In the genomic region with DNA sequence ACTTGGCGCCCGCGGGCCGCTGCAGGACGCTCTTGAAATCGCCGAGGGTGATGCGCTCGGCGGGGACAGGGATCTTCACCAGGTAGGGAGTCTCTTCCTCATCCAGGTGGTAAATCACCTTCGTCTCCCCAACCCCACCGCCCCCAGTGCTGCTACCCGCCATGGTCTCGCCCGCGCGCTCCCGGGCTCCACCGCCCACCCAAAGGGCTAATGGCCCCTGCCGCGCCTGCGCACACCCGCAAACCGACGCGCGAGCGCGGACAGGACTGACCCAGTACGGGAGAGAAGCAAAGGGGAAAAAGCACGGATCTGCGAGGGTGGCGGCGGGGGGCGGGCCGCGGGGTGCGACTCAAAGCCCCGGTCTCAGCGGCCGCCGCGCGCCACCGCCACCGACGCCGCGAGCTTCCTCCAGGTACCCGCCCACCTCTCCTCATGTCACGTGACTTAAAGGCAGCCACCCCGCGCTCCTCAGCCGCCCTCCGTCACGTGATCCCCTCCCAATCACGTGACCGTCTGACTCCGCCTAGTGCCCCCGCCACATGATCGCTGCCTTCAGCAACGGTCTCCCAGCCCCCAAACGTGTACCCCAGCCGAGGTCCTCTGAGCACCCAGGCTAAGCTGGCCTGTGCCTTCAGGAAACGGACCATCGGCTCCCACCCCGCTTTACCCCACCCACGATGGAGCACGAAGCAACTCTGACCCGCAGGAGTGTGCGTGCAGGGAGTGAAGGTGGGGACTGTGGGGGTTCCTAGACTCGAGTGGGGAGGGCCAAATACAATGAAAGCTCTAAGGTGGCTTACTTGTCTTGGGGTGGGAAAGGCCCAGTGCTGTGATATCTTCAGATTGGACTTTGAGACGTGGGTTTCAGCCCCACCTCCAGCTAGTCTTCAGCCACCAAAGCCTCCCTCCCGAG, we compare ENCODE assay signal across 1 cellular context.
TF ChIP-seq lines count a peak whose summit lies in the region.

DVL2 (minus strand) TSS at position 418 of the 913 bp plus-strand sequence; CDS start at position 163, 255 bp downstream.

TF ChIP-seq in HepG2, 621 proteins besides CTCF, POLR2A, EP300 and RAD21 (continued from another document and continues in another):
- TF ChIP-seq, protein P1, sequence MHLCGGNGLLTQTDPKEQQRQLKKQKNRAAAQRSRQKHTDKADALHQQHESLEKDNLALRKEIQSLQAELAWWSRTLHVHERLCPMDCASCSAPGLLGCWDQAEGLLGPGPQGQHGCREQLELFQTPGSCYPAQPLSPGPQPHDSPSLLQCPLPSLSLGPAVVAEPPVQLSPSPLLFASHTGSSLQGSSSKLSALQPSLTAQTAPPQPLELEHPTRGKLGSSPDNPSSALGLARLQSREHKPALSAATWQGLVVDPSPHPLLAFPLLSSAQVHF (CRISPR knock-in tag; IDR thresholded peaks at IDR 0.05), result peak; percentile 62
- TF ChIP-seq ZNF44 (CRISPR knock-in tag; IDR thresholded peaks at IDR 0.05) (no peak), RELA (CRISPR knock-in tag; IDR thresholded peaks at IDR 0.05) (no peak), GATAD2A (CRISPR knock-in tag; IDR thresholded peaks at IDR 0.05) (no peak; the same call in 1 of the 2 replicates), JARID2 (CRISPR knock-in tag; IDR thresholded peaks at IDR 0.05; ENCODE audit: insufficient replicate concordance) (peak; percentile 56), SAFB2 (CRISPR knock-in tag; IDR thresholded peaks at IDR 0.05; ENCODE audit: borderline replicate concordance, low read depth) (peak; percentile 98), ZMAT3 (CRISPR knock-in tag; conservative IDR thresholded peaks at IDR 0.05) (no peak; the same call in 1 of the 2 replicates), NFYC (CRISPR knock-in tag; IDR thresholded peaks at IDR 0.05) (peak; percentile 52; the same call in 1 of the 2 replicates), HOXA7 (CRISPR knock-in tag; IDR thresholded peaks at IDR 0.05) (no peak), GATAD1 (CRISPR knock-in tag; IDR thresholded peaks at IDR 0.05) (peak; percentile 97), RARG (CRISPR knock-in tag; IDR thresholded peaks at IDR 0.05; ENCODE audit: low read depth) (peak; percentile 60; the same call in 1 of the 2 replicates), TERF1 (CRISPR knock-in tag; IDR thresholded peaks at IDR 0.05) (no peak), NFRKB (IDR thresholded peaks at IDR 0.05) (no peak), ZNF761 (CRISPR knock-in tag; conservative IDR thresholded peaks at IDR 0.05) (no peak; the same call in 1 of the 2 replicates), ZNF749 (CRISPR knock-in tag; IDR thresholded peaks at IDR 0.05; ENCODE audit: borderline replicate concordance) (no peak), GATA4 (IDR thresholded peaks at IDR 0.05; ENCODE audit: borderline replicate concordance, low read depth) (no peak), ZNF337 (CRISPR knock-in tag; IDR thresholded peaks at IDR 0.05; ENCODE audit: borderline replicate concordance, low read depth) (peak; percentile 93), RXRB (CRISPR knock-in tag; IDR thresholded peaks at IDR 0.05; ENCODE audit: borderline replicate concordance) (peak; percentile 76; the same call in 1 of the 2 replicates), TAF1 (CRISPR knock-in tag; IDR thresholded peaks at IDR 0.05) (peak; percentile 73; the same call in 1 of the 2 replicates), ZNF839 (CRISPR knock-in tag; IDR thresholded peaks at IDR 0.05; ENCODE audit: borderline replicate concordance) (peak; percentile 81; the same call in 1 of the 2 replicates), MXD1 (CRISPR knock-in tag; IDR thresholded peaks at IDR 0.05) (no peak), ZNF136 (CRISPR knock-in tag; IDR thresholded peaks at IDR 0.05; ENCODE audit: low read depth) (peak; percentile 84; the same call in 1 of the 2 replicates), KMT2A (CRISPR knock-in tag; IDR thresholded peaks at IDR 0.05) (peak; percentile 58; the same call in 1 of the 2 replicates), HMGA1 (CRISPR knock-in tag; conservative IDR thresholded peaks at IDR 0.05) (no peak), ARNTL (CRISPR knock-in tag; IDR thresholded peaks at IDR 0.05) (peak; percentile 92), ZNF660 (CRISPR knock-in tag; IDR thresholded peaks at IDR 0.05; ENCODE audit: borderline replicate concordance, low read depth) (no peak), SALL1 (CRISPR knock-in tag; IDR thresholded peaks at IDR 0.05) (peak; percentile 67; the same call in 1 of the 2 replicates), PLSCR1 (CRISPR knock-in tag; IDR thresholded peaks at IDR 0.05; ENCODE audit: borderline replicate concordance) (no peak), DMAP1 (CRISPR knock-in tag; IDR thresholded peaks at IDR 0.05) (0 out of 2 replicates have a peak, but pooled peaks have one; percentile 58), ZNF782 (CRISPR knock-in tag; IDR thresholded peaks at IDR 0.05; ENCODE audit: borderline replicate concordance) (0 out of 2 replicates have a peak, but pooled peaks have one; percentile 62), SOX6 (IDR thresholded peaks at IDR 0.05) (no peak), SOX6 (CRISPR knock-in tag; IDR thresholded peaks at IDR 0.05) (peak; percentile 15; the same call in 1 of the 2 replicates), NPAS2 (CRISPR knock-in tag; IDR thresholded peaks at IDR 0.05; ENCODE audit: borderline replicate concordance) (no peak), MXI1 (IDR thresholded peaks at IDR 0.05; ENCODE audit: borderline replicate concordance, low read depth, low read length) (no peak; the same call in 2 of the 3 replicates), ATM (IDR thresholded peaks at IDR 0.05; ENCODE audit: borderline replicate concordance) (no peak), PBX3 (CRISPR knock-in tag; IDR thresholded peaks at IDR 0.05; ENCODE audit: borderline replicate concordance) (peak; percentile 72; the same call in 1 of the 2 replicates), ZNF263 (CRISPR knock-in tag; IDR thresholded peaks at IDR 0.05) (peak; percentile 66; the same call in 1 of the 2 replicates), ZNF274 (CRISPR knock-in tag; IDR thresholded peaks at IDR 0.05) (peak; percentile 44; the same call in 1 of the 2 replicates), NR1H2 (CRISPR knock-in tag; IDR thresholded peaks at IDR 0.05; ENCODE audit: borderline replicate concordance, low read depth) (no peak; the same call in 1 of the 2 replicates)
- TF ChIP-seq, protein P2, sequence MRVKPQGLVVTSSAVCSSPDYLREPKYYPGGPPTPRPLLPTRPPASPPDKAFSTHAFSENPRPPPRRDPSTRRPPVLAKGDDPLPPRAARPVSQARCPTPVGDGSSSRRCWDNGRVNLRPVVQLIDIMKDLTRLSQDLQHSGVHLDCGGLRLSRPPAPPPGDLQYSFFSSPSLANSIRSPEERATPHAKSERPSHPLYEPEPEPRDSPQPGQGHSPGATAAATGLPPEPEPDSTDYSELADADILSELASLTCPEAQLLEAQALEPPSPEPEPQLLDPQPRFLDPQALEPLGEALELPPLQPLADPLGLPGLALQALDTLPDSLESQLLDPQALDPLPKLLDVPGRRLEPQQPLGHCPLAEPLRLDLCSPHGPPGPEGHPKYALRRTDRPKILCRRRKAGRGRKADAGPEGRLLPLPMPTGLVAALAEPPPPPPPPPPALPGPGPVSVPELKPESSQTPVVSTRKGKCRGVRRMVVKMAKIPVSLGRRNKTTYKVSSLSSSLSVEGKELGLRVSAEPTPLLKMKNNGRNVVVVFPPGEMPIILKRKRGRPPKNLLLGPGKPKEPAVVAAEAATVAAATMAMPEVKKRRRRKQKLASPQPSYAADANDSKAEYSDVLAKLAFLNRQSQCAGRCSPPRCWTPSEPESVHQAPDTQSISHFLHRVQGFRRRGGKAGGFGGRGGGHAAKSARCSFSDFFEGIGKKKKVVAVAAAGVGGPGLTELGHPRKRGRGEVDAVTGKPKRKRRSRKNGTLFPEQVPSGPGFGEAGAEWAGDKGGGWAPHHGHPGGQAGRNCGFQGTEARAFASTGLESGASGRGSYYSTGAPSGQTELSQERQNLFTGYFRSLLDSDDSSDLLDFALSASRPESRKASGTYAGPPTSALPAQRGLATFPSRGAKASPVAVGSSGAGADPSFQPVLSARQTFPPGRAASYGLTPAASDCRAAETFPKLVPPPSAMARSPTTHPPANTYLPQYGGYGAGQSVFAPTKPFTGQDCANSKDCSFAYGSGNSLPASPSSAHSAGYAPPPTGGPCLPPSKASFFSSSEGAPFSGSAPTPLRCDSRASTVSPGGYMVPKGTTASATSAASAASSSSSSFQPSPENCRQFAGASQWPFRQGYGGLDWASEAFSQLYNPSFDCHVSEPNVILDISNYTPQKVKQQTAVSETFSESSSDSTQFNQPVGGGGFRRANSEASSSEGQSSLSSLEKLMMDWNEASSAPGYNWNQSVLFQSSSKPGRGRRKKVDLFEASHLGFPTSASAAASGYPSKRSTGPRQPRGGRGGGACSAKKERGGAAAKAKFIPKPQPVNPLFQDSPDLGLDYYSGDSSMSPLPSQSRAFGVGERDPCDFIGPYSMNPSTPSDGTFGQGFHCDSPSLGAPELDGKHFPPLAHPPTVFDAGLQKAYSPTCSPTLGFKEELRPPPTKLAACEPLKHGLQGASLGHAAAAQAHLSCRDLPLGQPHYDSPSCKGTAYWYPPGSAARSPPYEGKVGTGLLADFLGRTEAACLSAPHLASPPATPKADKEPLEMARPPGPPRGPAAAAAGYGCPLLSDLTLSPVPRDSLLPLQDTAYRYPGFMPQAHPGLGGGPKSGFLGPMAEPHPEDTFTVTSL (CRISPR knock-in tag; IDR thresholded peaks at IDR 0.05; ENCODE audit: borderline replicate concordance), result no peak
- TF ChIP-seq, protein P3, sequence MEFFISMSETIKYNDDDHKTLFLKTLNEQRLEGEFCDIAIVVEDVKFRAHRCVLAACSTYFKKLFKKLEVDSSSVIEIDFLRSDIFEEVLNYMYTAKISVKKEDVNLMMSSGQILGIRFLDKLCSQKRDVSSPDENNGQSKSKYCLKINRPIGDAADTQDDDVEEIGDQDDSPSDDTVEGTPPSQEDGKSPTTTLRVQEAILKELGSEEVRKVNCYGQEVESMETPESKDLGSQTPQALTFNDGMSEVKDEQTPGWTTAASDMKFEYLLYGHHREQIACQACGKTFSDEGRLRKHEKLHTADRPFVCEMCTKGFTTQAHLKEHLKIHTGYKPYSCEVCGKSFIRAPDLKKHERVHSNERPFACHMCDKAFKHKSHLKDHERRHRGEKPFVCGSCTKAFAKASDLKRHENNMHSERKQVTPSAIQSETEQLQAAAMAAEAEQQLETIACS (CRISPR knock-in tag; IDR thresholded peaks at IDR 0.05), result peak; percentile 86
- TF ChIP-seq, protein P4, sequence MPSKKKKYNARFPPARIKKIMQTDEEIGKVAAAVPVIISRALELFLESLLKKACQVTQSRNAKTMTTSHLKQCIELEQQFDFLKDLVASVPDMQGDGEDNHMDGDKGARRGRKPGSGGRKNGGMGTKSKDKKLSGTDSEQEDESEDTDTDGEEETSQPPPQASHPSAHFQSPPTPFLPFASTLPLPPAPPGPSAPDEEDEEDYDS (CRISPR knock-in tag; IDR thresholded peaks at IDR 0.05), result peak; percentile 65
- TF ChIP-seq, protein P5, sequence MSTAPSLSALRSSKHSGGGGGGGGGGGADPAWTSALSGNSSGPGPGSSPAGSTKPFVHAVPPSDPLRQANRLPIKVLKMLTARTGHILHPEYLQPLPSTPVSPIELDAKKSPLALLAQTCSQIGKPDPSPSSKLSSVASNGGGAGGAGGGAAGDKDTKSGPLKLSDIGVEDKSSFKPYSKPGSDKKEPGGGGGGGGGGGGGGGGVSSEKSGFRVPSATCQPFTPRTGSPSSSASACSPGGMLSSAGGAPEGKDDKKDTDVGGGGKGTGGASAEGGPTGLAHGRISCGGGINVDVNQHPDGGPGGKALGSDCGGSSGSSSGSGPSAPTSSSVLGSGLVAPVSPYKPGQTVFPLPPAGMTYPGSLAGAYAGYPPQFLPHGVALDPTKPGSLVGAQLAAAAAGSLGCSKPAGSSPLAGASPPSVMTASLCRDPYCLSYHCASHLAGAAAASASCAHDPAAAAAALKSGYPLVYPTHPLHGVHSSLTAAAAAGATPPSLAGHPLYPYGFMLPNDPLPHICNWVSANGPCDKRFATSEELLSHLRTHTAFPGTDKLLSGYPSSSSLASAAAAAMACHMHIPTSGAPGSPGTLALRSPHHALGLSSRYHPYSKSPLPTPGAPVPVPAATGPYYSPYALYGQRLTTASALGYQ (CRISPR knock-in tag; IDR thresholded peaks at IDR 0.05), result peak; percentile 79; the same call in 1 of the 2 replicates
- TF ChIP-seq, protein P6, sequence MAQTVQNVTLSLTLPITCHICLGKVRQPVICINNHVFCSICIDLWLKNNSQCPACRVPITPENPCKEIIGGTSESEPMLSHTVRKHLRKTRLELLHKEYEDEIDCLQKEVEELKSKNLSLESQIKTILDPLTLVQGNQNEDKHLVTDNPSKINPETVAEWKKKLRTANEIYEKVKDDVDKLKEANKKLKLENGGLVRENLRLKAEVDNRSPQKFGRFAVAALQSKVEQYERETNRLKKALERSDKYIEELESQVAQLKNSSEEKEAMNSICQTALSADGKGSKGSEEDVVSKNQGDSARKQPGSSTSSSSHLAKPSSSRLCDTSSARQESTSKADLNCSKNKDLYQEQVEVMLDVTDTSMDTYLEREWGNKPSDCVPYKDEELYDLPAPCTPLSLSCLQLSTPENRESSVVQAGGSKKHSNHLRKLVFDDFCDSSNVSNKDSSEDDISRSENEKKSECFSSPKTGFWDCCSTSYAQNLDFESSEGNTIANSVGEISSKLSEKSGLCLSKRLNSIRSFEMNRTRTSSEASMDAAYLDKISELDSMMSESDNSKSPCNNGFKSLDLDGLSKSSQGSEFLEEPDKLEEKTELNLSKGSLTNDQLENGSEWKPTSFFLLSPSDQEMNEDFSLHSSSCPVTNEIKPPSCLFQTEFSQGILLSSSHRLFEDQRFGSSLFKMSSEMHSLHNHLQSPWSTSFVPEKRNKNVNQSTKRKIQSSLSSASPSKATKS (CRISPR knock-in tag; IDR thresholded peaks at IDR 0.05), result no peak
